ENCODE assay signal across 17 cellular contexts in the genomic region with DNA sequence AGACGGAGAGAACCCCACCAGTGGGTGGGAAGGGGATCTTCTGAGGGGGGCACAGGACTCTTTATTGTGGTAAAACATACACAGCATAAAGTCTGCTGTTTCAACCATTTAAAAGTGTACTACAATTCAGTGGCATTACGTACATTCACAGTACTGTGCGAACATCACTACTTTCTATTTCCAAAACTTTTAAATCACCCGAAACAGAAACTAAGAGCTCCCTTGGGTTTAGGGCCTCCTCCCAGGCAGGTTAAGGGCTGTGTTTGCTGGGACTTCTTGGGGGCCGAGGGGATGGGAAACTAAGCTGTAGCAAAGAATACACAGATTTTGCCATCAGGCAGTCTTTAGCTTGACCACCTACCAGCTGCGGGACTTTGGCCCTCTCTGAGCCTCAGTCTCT.
DNase-seq lines count a peak whose midpoint lies in the region; ATAC-seq and TF ChIP-seq lines count a peak whose summit lies in the region.
"Had no signal": no experiment of that assay in that cellular context is flagged by ENCODE, and none has a peak within 500 bp of the region (broad histone marks: within the 10 kb centered on the region; RNA-seq: fewer than 3 reads in every experiment).

No MANE protein-coding gene starts in this region.

- H3K27me3 Mint-ChIP-seq in activated CD8-positive, alpha-beta T cell treated with anti-CD3 and anti-CD28 coated beads, Interleukin-2, amount 10 ng/mL, durations not matched to agents 7 days and 5 days (ENCODE audit: low read depth), result no peaks in the 10 kb centered on the region
- no peaks in the 10 kb centered on the region for H3K27me3 Mint-ChIP-seq in activated CD8-positive, alpha-beta T cell treated with anti-CD3 and anti-CD28 coated beads for 36 hours

- no peaks in the 10 kb centered on the region for H3K9me3 Mint-ChIP-seq in activated CD8-positive, alpha-beta T cell treated with anti-CD3 and anti-CD28 coated beads, Interleukin-2, amount 10 ng/mL, durations not matched to agents 7 days and 5 days (ENCODE audit: insufficient read depth)
- H3K9me3 Mint-ChIP-seq in activated CD8-positive, alpha-beta T cell treated with anti-CD3 and anti-CD28 coated beads for 36 hours, result no peaks in the 10 kb centered on the region
- H3K9me3 Mint-ChIP-seq in stimulated activated effector memory CD8-positive, alpha-beta T cell treated with anti-CD3 and anti-CD28 coated beads, Interleukin-12 subunit alpha, Interleukin-12 subunit beta, amount 100 ng/mL, for 72 hours, result no peaks in the 10 kb centered on the region
- H3K9me3 Mint-ChIP-seq: CD8-positive, alpha-beta T cell had no signal

- H3K4me1 Mint-ChIP-seq in activated CD8-positive, alpha-beta T cell treated with anti-CD3 and anti-CD28 coated beads, Interleukin-2, amount 10 ng/mL, durations not matched to agents 7 days and 5 days (ENCODE audit: low read depth), result peaks cover 42% of the 10 kb centered on the region
- H3K4me1 Mint-ChIP-seq in activated CD8-positive, alpha-beta T cell treated with anti-CD3 and anti-CD28 coated beads for 36 hours (ENCODE audit: low read depth), result peaks cover 19% of the 10 kb centered on the region
- H3K4me1 Mint-ChIP-seq in stimulated activated effector memory CD8-positive, alpha-beta T cell treated with anti-CD3 and anti-CD28 coated beads, Interleukin-12 subunit alpha, Interleukin-12 subunit beta, amount 100 ng/mL, for 72 hours, result peaks cover 36% of the 10 kb centered on the region

- no peak for DNase-seq in activated CD8-positive, alpha-beta T cell treated with anti-CD3 and anti-CD28 coated beads, Interleukin-2, amount 10 ng/mL, durations not matched to agents 7 days and 5 days
- DNase-seq in activated CD8-positive, alpha-beta T cell treated with anti-CD3 and anti-CD28 coated beads for 36 hours, result no peak
- DNase-seq in RPMI8226 (peak; percentile 25), D341Med (ENCODE audit: low spot score) (no peak), DMS79 (lab: John Stamatoyannopoulos, UW) (no peak), mucosa of gallbladder (ENCODE audit: low spot score) (no peak)
- no peak for DNase-seq in stimulated activated effector memory CD8-positive, alpha-beta T cell treated with anti-CD3 and anti-CD28 coated beads, Interleukin-12 subunit alpha, Interleukin-12 subunit beta, amount 100 ng/mL, for 72 hours (ENCODE audit: low spot score in 2 of 2)
- DNase-seq: activated naive CD4-positive, alpha-beta T cell treated with anti-CD3 and anti-CD28 coated beads, Interleukin-2, amount 50 U/mL, for 16 hours; body of pancreas; CD8-positive, alpha-beta T cell; colonic mucosa; gastrocnemius medialis; left ventricle myocardium superior; NCI-H1436 treated with DMSO at 0.1 percent for 48 hours; stimulated activated naive CD8-positive, alpha-beta T cell treated with anti-CD3 and anti-CD28 coated beads, Interleukin-15, Interleukin-2, amounts not matched to agents 100 U/mL and 50 U/mL, for 24 hours; upper lobe of left lung had no signal

- POLR2A ChIA-PET in activated CD8-positive, alpha-beta T cell treated with anti-CD3 and anti-CD28 coated beads, Interleukin-2, amount 10 ng/mL, durations not matched to agents 7 days and 5 days (lab: Charles Lee), result no interaction called here
- POLR2A ChIA-PET in activated CD8-positive, alpha-beta T cell treated with anti-CD3 and anti-CD28 coated beads for 36 hours (lab: Charles Lee), result no interaction called here

- intact Hi-C loops in activated CD8-positive, alpha-beta T cell treated with anti-CD3 and anti-CD28 coated beads for 36 hours (cut with micrococcal nuclease), result no loop called here

- ATAC-seq in activated CD8-positive, alpha-beta T cell treated with anti-CD3 and anti-CD28 coated beads, Interleukin-2, amount 10 ng/mL, durations not matched to agents 7 days and 5 days, result no peak
- no peak for ATAC-seq in activated CD8-positive, alpha-beta T cell treated with anti-CD3 and anti-CD28 coated beads for 36 hours
- ATAC-seq in GM21717 (IDR thresholded peaks at IDR 0.05; ENCODE audit: unreplicated experiment), result peak; percentile 52
- no peak for ATAC-seq in stimulated activated effector memory CD8-positive, alpha-beta T cell treated with anti-CD3 and anti-CD28 coated beads, Interleukin-12 subunit alpha, Interleukin-12 subunit beta, amount 100 ng/mL, for 72 hours
- ATAC-seq: body of pancreas; CD8-positive, alpha-beta T cell; gastrocnemius medialis; left ventricle myocardium superior; stimulated activated naive CD8-positive, alpha-beta T cell treated with anti-CD3 and anti-CD28 coated beads, Interleukin-15, Interleukin-2, amounts not matched to agents 100 U/mL and 50 U/mL, for 24 hours had no signal

- H3K4me3 Mint-ChIP-seq in activated CD8-positive, alpha-beta T cell treated with anti-CD3 and anti-CD28 coated beads, Interleukin-2, amount 10 ng/mL, durations not matched to agents 7 days and 5 days, result no peak overlapping the region
- H3K4me3 Mint-ChIP-seq in activated CD8-positive, alpha-beta T cell treated with anti-CD3 and anti-CD28 coated beads for 36 hours, result no peak overlapping the region
- H3K4me3 Mint-ChIP-seq in stimulated activated effector memory CD8-positive, alpha-beta T cell treated with anti-CD3 and anti-CD28 coated beads, Interleukin-12 subunit alpha, Interleukin-12 subunit beta, amount 100 ng/mL, for 72 hours, result no peak overlapping the region
- H3K4me3 Mint-ChIP-seq: CD8-positive, alpha-beta T cell had no signal

- CTCF ChIA-PET in activated CD8-positive, alpha-beta T cell treated with anti-CD3 and anti-CD28 coated beads, Interleukin-2, amount 10 ng/mL, durations not matched to agents 7 days and 5 days (lab: Charles Lee), result interaction anchor here (1.0 to 1.2 kb wide), 2 partner anchors 10 to 173 kb away, joined by 3 read pairs; a partner anchor contains a TSS
- CTCF ChIA-PET in activated CD8-positive, alpha-beta T cell treated with anti-CD3 and anti-CD28 coated beads for 36 hours (lab: Charles Lee), result interaction anchor here (1.0 to 1.6 kb wide), 3 partner anchors 14 to 312 kb away, joined by 3 to 7 read pairs (median 4); a partner anchor contains a TSS

- H3K27ac Mint-ChIP-seq in activated CD8-positive, alpha-beta T cell treated with anti-CD3 and anti-CD28 coated beads, Interleukin-2, amount 10 ng/mL, durations not matched to agents 7 days and 5 days, result peak overlapping the region; percentile 50
- H3K27ac Mint-ChIP-seq in activated CD8-positive, alpha-beta T cell treated with anti-CD3 and anti-CD28 coated beads for 36 hours, result no peak overlapping the region
- H3K27ac Mint-ChIP-seq in stimulated activated effector memory CD8-positive, alpha-beta T cell treated with anti-CD3 and anti-CD28 coated beads, Interleukin-12 subunit alpha, Interleukin-12 subunit beta, amount 100 ng/mL, for 72 hours, result peak overlapping the region; percentile 30
- H3K27ac Mint-ChIP-seq: CD8-positive, alpha-beta T cell had no signal

- no peak for TF ChIP-seq CTCF in activated CD8-positive, alpha-beta T cell treated with anti-CD3 and anti-CD28 coated beads for 36 hours (IDR thresholded peaks at IDR 0.05)

- no peaks in the 10 kb centered on the region for H3K36me3 Mint-ChIP-seq in activated CD8-positive, alpha-beta T cell treated with anti-CD3 and anti-CD28 coated beads, Interleukin-2, amount 10 ng/mL, durations not matched to agents 7 days and 5 days (ENCODE audit: low read depth)
- H3K36me3 Mint-ChIP-seq in activated CD8-positive, alpha-beta T cell treated with anti-CD3 and anti-CD28 coated beads for 36 hours (ENCODE audit: low read depth), result no peaks in the 10 kb centered on the region
- H3K36me3 Mint-ChIP-seq in stimulated activated effector memory CD8-positive, alpha-beta T cell treated with anti-CD3 and anti-CD28 coated beads, Interleukin-12 subunit alpha, Interleukin-12 subunit beta, amount 100 ng/mL, for 72 hours, result no peaks in the 10 kb centered on the region
- H3K36me3 Mint-ChIP-seq: CD8-positive, alpha-beta T cell had no signal
